1 cellular context compared by ENCODE assay signal in genomic region chr14:70972107-70972976, GRCh38.
TF ChIP-seq lines count a peak whose summit lies in the region.

No MANE protein-coding gene starts in this region.

TF ChIP-seq in H1, 55 proteins besides CTCF, POLR2A, EP300 and RAD21 (continued from another document):
- TF ChIP-seq SAP30 (IDR thresholded peaks at IDR 0.05; ENCODE audit: insufficient read depth, insufficient replicate concordance, low read length) (no peak), ZNF274 (IDR thresholded peaks at IDR 0.05; ENCODE audit: borderline replicate concordance, extremely low read depth, low read length) (no peak), BCL11A (IDR thresholded peaks at IDR 0.05; ENCODE audit: low read depth in 2 of 2, low read length in 2 of 2) (no peak)
